27 cellular contexts compared by ENCODE assay signal in genomic region chr2:62001431-62001830, GRCh38.
"Had no signal": no experiment of that assay in that cellular context is flagged by ENCODE, and none has a peak within 500 bp of the region (broad histone marks: within the 10 kb centered on the region; RNA-seq: fewer than 3 reads in every experiment).

No MANE protein-coding gene starts in this region.

- H3K4me3 Mint-ChIP-seq: stimulated activated effector memory CD8-positive, alpha-beta T cell treated with anti-CD3 and anti-CD28 coated beads, Interleukin-12 subunit alpha, Interleukin-12 subunit beta, amount 100 ng/mL, for 72 hours; stimulated activated memory B cell treated with anti-CD40 and anti-IgM and Interleukin-4, amounts not matched to agents 10 μg/mL and 1 μg/mL and 100 μg/mL, for 72 hours; stimulated activated naive B cell treated with anti-CD40 and anti-IgM and Interleukin-4, amounts not matched to agents 10 μg/mL and 1 μg/mL and 100 μg/mL, for 72 hours; stimulated activated naive CD8-positive, alpha-beta T cell treated with anti-CD3 and anti-CD28 coated beads, Interleukin-15, amount 100 ng/mL, for 72 hours; stimulated activated naive CD8-positive, alpha-beta T cell treated with anti-CD3 and anti-CD28 coated beads, Interleukin-15, Interleukin-2, amounts not matched to agents 100 ng/mL and 50 ng/mL, for 24 hours; type B pancreatic cell had no signal

- H3K4me1 Mint-ChIP-seq: stimulated activated effector memory CD8-positive, alpha-beta T cell treated with anti-CD3 and anti-CD28 coated beads, Interleukin-12 subunit alpha, Interleukin-12 subunit beta, amount 100 ng/mL, for 72 hours; stimulated activated memory B cell treated with anti-CD40 and anti-IgM and Interleukin-4, amounts not matched to agents 10 μg/mL and 1 μg/mL and 100 μg/mL, for 72 hours; stimulated activated naive CD8-positive, alpha-beta T cell treated with anti-CD3 and anti-CD28 coated beads, Interleukin-15, amount 100 ng/mL, for 72 hours had no signal

- ATAC-seq: stimulated activated effector memory CD8-positive, alpha-beta T cell treated with anti-CD3 and anti-CD28 coated beads, Interleukin-12 subunit alpha, Interleukin-12 subunit beta, amount 100 ng/mL, for 72 hours; stimulated activated memory B cell treated with anti-CD40 and anti-IgM and Interleukin-4, amounts not matched to agents 10 μg/mL and 1 μg/mL and 100 μg/mL, for 72 hours; stimulated activated naive B cell treated with anti-CD40 and anti-IgM and Interleukin-4, amounts not matched to agents 10 μg/mL and 1 μg/mL and 100 μg/mL, for 72 hours; stimulated activated naive CD8-positive, alpha-beta T cell treated with anti-CD3 and anti-CD28 coated beads, Interleukin-15, amount 100 ng/mL, for 72 hours; stimulated activated naive CD8-positive, alpha-beta T cell treated with anti-CD3 and anti-CD28 coated beads, Interleukin-15, Interleukin-2, amounts not matched to agents 100 U/mL and 50 U/mL, for 24 hours; upper lobe of right lung had no signal

- DNase-seq: stimulated activated CD4-positive, alpha-beta T cell treated with anti-CD3 and anti-CD28 coated beads, Interleukin-2, amount 100 ng/mL, for 48 hours; stimulated activated CD4-positive, alpha-beta T cell treated with anti-CD3 and anti-CD28 coated beads, Interleukin-4, amount 100 ng/mL, for 1 hour; stimulated activated CD4-positive, alpha-beta T cell treated with anti-CD3 and anti-CD28 coated beads, Interleukin-4, amount 100 ng/mL, for 24 hours; stimulated activated CD4-positive, alpha-beta T cell treated with anti-CD3 and anti-CD28 coated beads, Interleukin-4, amount 100 ng/mL, for 4 hours; stimulated activated CD8-positive, alpha-beta memory T cell treated with anti-CD3 and anti-CD28 coated beads, Interleukin-4, amount 100 ng/mL, for 48 hours; stimulated activated naive B cell treated with anti-CD40 and anti-IgM and Interleukin-4, amounts not matched to agents 10 μg/mL and 1 μg/mL and 100 μg/mL, for 72 hours; stimulated activated naive CD4-positive, alpha-beta T cell; stimulated activated naive CD4-positive, alpha-beta T cell treated with Interleukin-2 at 50 U/mL for 16 hours; stimulated activated naive CD8-positive, alpha-beta T cell treated with anti-CD3 and anti-CD28 coated beads, Interleukin-15, amount 100 ng/mL, for 72 hours; stimulated activated naive CD8-positive, alpha-beta T cell treated with anti-CD3 and anti-CD28 coated beads, Interleukin-15, Interleukin-2, amounts not matched to agents 100 U/mL and 50 U/mL, for 24 hours; stomach; substantia nigra; testis; tibial artery; transverse colon; trophoblast cell; upper lobe of left lung; upper lobe of right lung; uterus had no signal

- H3K4me1 ChIP-seq: suprapubic skin, testis, tibial nerve, upper lobe of left lung, upper lobe of right lung, uterus, vagina had no signal

- H3K27ac ChIP-seq: stomach, suprapubic skin, testis, thoracic aorta, tibial artery, tibial nerve, transverse colon, upper lobe of left lung, upper lobe of right lung, uterus, vagina had no signal

- H3K9me3 Mint-ChIP-seq: stimulated activated effector memory CD8-positive, alpha-beta T cell treated with anti-CD3 and anti-CD28 coated beads, Interleukin-12 subunit alpha, Interleukin-12 subunit beta, amount 100 ng/mL, for 72 hours; stimulated activated memory B cell treated with anti-CD40 and anti-IgM and Interleukin-4, amounts not matched to agents 10 μg/mL and 1 μg/mL and 100 μg/mL, for 72 hours; stimulated activated naive CD8-positive, alpha-beta T cell treated with anti-CD3 and anti-CD28 coated beads, Interleukin-15, amount 100 ng/mL, for 72 hours; stimulated activated naive CD8-positive, alpha-beta T cell treated with anti-CD3 and anti-CD28 coated beads, Interleukin-15, Interleukin-2, amounts not matched to agents 100 ng/mL and 50 ng/mL, for 24 hours; type B pancreatic cell had no signal

- H3K27me3 ChIP-seq: stomach, suprapubic skin, testis, tibial artery, tibial nerve, transverse colon, upper lobe of left lung, upper lobe of right lung, uterus, vagina had no signal

- H3K27ac Mint-ChIP-seq: stimulated activated effector memory CD8-positive, alpha-beta T cell treated with anti-CD3 and anti-CD28 coated beads, Interleukin-12 subunit alpha, Interleukin-12 subunit beta, amount 100 ng/mL, for 72 hours; stimulated activated memory B cell treated with anti-CD40 and anti-IgM and Interleukin-4, amounts not matched to agents 10 μg/mL and 1 μg/mL and 100 μg/mL, for 72 hours; stimulated activated naive B cell treated with anti-CD40 and anti-IgM and Interleukin-4, amounts not matched to agents 10 μg/mL and 1 μg/mL and 100 μg/mL, for 72 hours; stimulated activated naive CD8-positive, alpha-beta T cell treated with anti-CD3 and anti-CD28 coated beads, Interleukin-15, amount 100 ng/mL, for 72 hours; stimulated activated naive CD8-positive, alpha-beta T cell treated with anti-CD3 and anti-CD28 coated beads, Interleukin-15, Interleukin-2, amounts not matched to agents 100 ng/mL and 50 ng/mL, for 24 hours; type B pancreatic cell had no signal

- H3K36me3 ChIP-seq: transverse colon, uterus had no signal

- H3K27me3 Mint-ChIP-seq: stimulated activated memory B cell treated with anti-CD40 and anti-IgM and Interleukin-4, amounts not matched to agents 10 μg/mL and 1 μg/mL and 100 μg/mL, for 72 hours; stimulated activated naive B cell treated with anti-CD40 and anti-IgM and Interleukin-4, amounts not matched to agents 10 μg/mL and 1 μg/mL and 100 μg/mL, for 72 hours; stimulated activated naive CD8-positive, alpha-beta T cell treated with anti-CD3 and anti-CD28 coated beads, Interleukin-15, amount 100 ng/mL, for 72 hours; stimulated activated naive CD8-positive, alpha-beta T cell treated with anti-CD3 and anti-CD28 coated beads, Interleukin-15, Interleukin-2, amounts not matched to agents 100 ng/mL and 50 ng/mL, for 24 hours; type B pancreatic cell had no signal

- H3K4me3 ChIP-seq: stomach, suprapubic skin, testis, thoracic aorta, tibial artery, tibial nerve, transverse colon, upper lobe of left lung, upper lobe of right lung, uterus, vagina had no signal

- H3K9me3 ChIP-seq: stomach, suprapubic skin, testis, tibial artery, tibial nerve, transverse colon, upper lobe of left lung, upper lobe of right lung, uterus, vagina had no signal
